ENCODE assay signal across 21 cellular contexts in genomic region chr2:10507106-10507505, GRCh38. TPM values are rescaled to one million over a fixed set of nuclear protein-coding genes. Genes with fewer than 3 reads are reported as not detected.
DNase-seq lines count a peak whose midpoint lies in the region; ATAC-seq lines count a peak whose summit lies in the region.
"Had no signal": no experiment of that assay in that cellular context is flagged by ENCODE, and none has a peak within 500 bp of the region (broad histone marks: within the 10 kb centered on the region; RNA-seq: fewer than 3 reads in every experiment).

No MANE protein-coding gene starts in this region.

- H3K27me3 ChIP-seq in H7 (ENCODE audit: control insufficient read depth, insufficient read depth, low read length) (no peaks in the 10 kb centered on the region), mesenchymal stem cell (ENCODE audit: control insufficient read depth in 1 of 2, insufficient read depth in 1 of 2, low read length in 2 of 2) (peaks cover 12 to 45% of the 10 kb centered on the region in 2 experiments)
- H3K27me3 ChIP-seq: BLaER1 treated with 17β-estradiol and CSF1 and Interleukin-3, amounts not matched to agents 10 nM and 100 nM; MG63; SJCRH30 had no signal

- H3K27me3 Mint-ChIP-seq in activated CD8-positive, alpha-beta T cell treated with anti-CD3 and anti-CD28 coated beads, Interleukin-2, amount 10 ng/mL, durations not matched to agents 7 days and 5 days (ENCODE audit: low read depth) = peaks cover 31% of the 10 kb centered on the region

- H4K8ac ChIP-seq in mesenchymal stem cell (ENCODE audit: low read length) = no peak overlapping the region

- H3K18ac ChIP-seq in mesenchymal stem cell (ENCODE audit: low read depth in 1 of 2, low read length in 2 of 2) = no peak overlapping the region

- no peak for ATAC-seq in activated CD8-positive, alpha-beta T cell treated with anti-CD3 and anti-CD28 coated beads, Interleukin-2, amount 10 ng/mL, durations not matched to agents 7 days and 5 days
- ATAC-seq: HCT116 had no signal

- H3K9me3 ChIP-seq in mesenchymal stem cell (ENCODE audit: control insufficient read depth, low read length) = peaks cover 6% of the 10 kb centered on the region
- H3K9me3 ChIP-seq: BLaER1 treated with 17β-estradiol and CSF1 and Interleukin-3, amounts not matched to agents 10 nM and 100 nM; Caco-2; MG63; SJCRH30 had no signal

- peak overlapping the region; percentile 29 for H4K91ac ChIP-seq in mesenchymal stem cell (ENCODE audit: low read length)

- no peak overlapping the region for H3K23ac ChIP-seq in mesenchymal stem cell (ENCODE audit: low read length in 2 of 2)

- H3K14ac ChIP-seq in mesenchymal stem cell (ENCODE audit: low read length in 2 of 2) = no peak overlapping the region

- peaks cover 1% of the 10 kb centered on the region for H3K4me1 ChIP-seq in mesenchymal stem cell (ENCODE audit: control insufficient read depth, insufficient read depth, low read depth, low read length)
- H3K4me1 ChIP-seq: Caco-2 had no signal

- H3K4me1 Mint-ChIP-seq in activated CD8-positive, alpha-beta T cell treated with anti-CD3 and anti-CD28 coated beads, Interleukin-2, amount 10 ng/mL, durations not matched to agents 7 days and 5 days (ENCODE audit: low read depth) = no peaks in the 10 kb centered on the region
- H3K4me1 Mint-ChIP-seq: CD4-positive, alpha-beta memory T cell had no signal

- H2BK12ac ChIP-seq in mesenchymal stem cell (ENCODE audit: low read length in 2 of 2) = no peak overlapping the region

- 82% methylated on average over 8 of the region's 8 CpGs for WGBS in mesenchymal stem cell

- H2AFZ ChIP-seq in mesenchymal stem cell (ENCODE audit: low read depth, low read length) = no peak overlapping the region

- H3K27ac Mint-ChIP-seq in activated CD8-positive, alpha-beta T cell treated with anti-CD3 and anti-CD28 coated beads, Interleukin-2, amount 10 ng/mL, durations not matched to agents 7 days and 5 days = no peak overlapping the region

- no peak overlapping the region for H2BK15ac ChIP-seq in mesenchymal stem cell (ENCODE audit: low read depth, poor library complexity, severe bottlenecking)

- no peaks in the 10 kb centered on the region for H3K36me3 Mint-ChIP-seq in activated CD8-positive, alpha-beta T cell treated with anti-CD3 and anti-CD28 coated beads, Interleukin-2, amount 10 ng/mL, durations not matched to agents 7 days and 5 days (ENCODE audit: low read depth)
- H3K36me3 Mint-ChIP-seq: CD4-positive, alpha-beta memory T cell had no signal

- H3K4ac ChIP-seq in mesenchymal stem cell (ENCODE audit: low read depth in 1 of 2, low read length in 2 of 2) = no peak overlapping the region

- H3K79me1 ChIP-seq in mesenchymal stem cell (replicated peaks; ENCODE audit: low read length, poor library complexity, severe bottlenecking) = no peaks in the 10 kb centered on the region

- no peak overlapping the region for H3K4me3 ChIP-seq in H7 (ENCODE audit: insufficient read depth, low read depth, low read length)
- H3K4me3 ChIP-seq in mesenchymal stem cell (ENCODE audit: insufficient read depth in 1 of 2, low read depth in 1 of 2, low read length in 2 of 2) = no peak overlapping the region
- H3K4me3 ChIP-seq: BLaER1 treated with 17β-estradiol and CSF1 and Interleukin-3, amounts not matched to agents 10 nM and 100 nM; MG63; SJCRH30 had no signal

- H3K4me2 ChIP-seq in mesenchymal stem cell (ENCODE audit: low read length, poor library complexity, severe bottlenecking) = no peak overlapping the region
- H3K4me2 ChIP-seq: BLaER1 treated with 17β-estradiol and CSF1 and Interleukin-3, amounts not matched to agents 10 nM and 100 nM had no signal

- DNase-seq in activated CD8-positive, alpha-beta memory T cell treated with anti-CD3 and anti-CD28 coated beads for 24 hours = peak; percentile 37
- no peak for DNase-seq in activated CD8-positive, alpha-beta memory T cell treated with anti-CD3 and anti-CD28 coated beads, Interleukin-2, amount 50 U/mL, for 4 hours
- DNase-seq in H7 = peak; percentile 48
- DNase-seq in mesenchymal stem cell = no peak
- peak; percentile 10 for DNase-seq in stimulated activated CD8-positive, alpha-beta memory T cell treated with anti-CD3 and anti-CD28 coated beads, Interleukin-4, amount 100 ng/mL, for 48 hours
- no peak for DNase-seq in inferior parietal cortex (ENCODE audit: extremely low spot score)
- DNase-seq in T-helper 2 cell = no peak
- DNase-seq in activated CD8-positive, alpha-beta T cell treated with anti-CD3 and anti-CD28 coated beads, Interleukin-2, amount 10 ng/mL, durations not matched to agents 7 days and 5 days = no peak
- DNase-seq: 8988T; Caco-2; CD4-positive, alpha-beta memory T cell; DMS 273 treated with DMSO at 0.1 percent for 48 hours; DMS79 treated with DMSO at 0.1 percent for 48 hours; MG63; NCI-H1417 treated with DMSO at 0.1 percent for 48 hours; NCI-H187; NCI-H446; NCI-H526; SJCRH30 had no signal

- CTCF ChIA-PET in activated CD8-positive, alpha-beta T cell treated with anti-CD3 and anti-CD28 coated beads, Interleukin-2, amount 10 ng/mL, durations not matched to agents 7 days and 5 days (lab: Charles Lee) = no interaction called here

- no peak overlapping the region for H3K9ac ChIP-seq in mesenchymal stem cell (ENCODE audit: low read length)
- H3K9ac ChIP-seq: BLaER1 treated with 17β-estradiol and CSF1 and Interleukin-3, amounts not matched to agents 10 nM and 100 nM had no signal

- POLR2A ChIA-PET in activated CD8-positive, alpha-beta T cell treated with anti-CD3 and anti-CD28 coated beads, Interleukin-2, amount 10 ng/mL, durations not matched to agents 7 days and 5 days (lab: Charles Lee) = no interaction called here

- H3K27ac ChIP-seq in mesenchymal stem cell (ENCODE audit: low read length, poor library complexity, severe bottlenecking) = no peak overlapping the region
- H3K27ac ChIP-seq: BLaER1 treated with 17β-estradiol and CSF1 and Interleukin-3, amounts not matched to agents 10 nM and 100 nM; SJCRH30 had no signal

- no peak overlapping the region for H2BK5ac ChIP-seq in mesenchymal stem cell (ENCODE audit: low read depth, low read length, poor library complexity, severe bottlenecking)

- H3K36me3 ChIP-seq in H7 (replicated peaks; ENCODE audit: control insufficient read depth, insufficient read depth, low read length) = no peaks in the 10 kb centered on the region
- no peaks in the 10 kb centered on the region for H3K36me3 ChIP-seq in mesenchymal stem cell (ENCODE audit: control insufficient read depth in 1 of 2, insufficient read depth in 2 of 2, low read depth in 1 of 2, low read length in 2 of 2)
- H3K36me3 ChIP-seq: BLaER1 treated with 17β-estradiol and CSF1 and Interleukin-3, amounts not matched to agents 10 nM and 100 nM; MG63; SJCRH30 had no signal

- no peaks in the 10 kb centered on the region for H3K9me3 Mint-ChIP-seq in activated CD8-positive, alpha-beta T cell treated with anti-CD3 and anti-CD28 coated beads, Interleukin-2, amount 10 ng/mL, durations not matched to agents 7 days and 5 days (ENCODE audit: insufficient read depth)
- H3K9me3 Mint-ChIP-seq: CD4-positive, alpha-beta memory T cell had no signal

- H2AK5ac ChIP-seq in mesenchymal stem cell (ENCODE audit: low read length, severe bottlenecking) = no peak overlapping the region

- no peak overlapping the region for H3K4me3 Mint-ChIP-seq in activated CD8-positive, alpha-beta T cell treated with anti-CD3 and anti-CD28 coated beads, Interleukin-2, amount 10 ng/mL, durations not matched to agents 7 days and 5 days
- H3K4me3 Mint-ChIP-seq: CD4-positive, alpha-beta memory T cell had no signal

- H2BK120ac ChIP-seq in mesenchymal stem cell (ENCODE audit: low read depth, low read length) = no peak overlapping the region

RNA-seq across cellular contexts. Expression of gene ODC1, which starts 59.0 kb away (rescaled TPM):
- total RNA-seq in H7 (2014; rRNA removed; shearing (Covaris generic)) = 95.6 and 175 TPM in 2 replicates
- 32.1 TPM for polyA plus RNA-seq in mesenchymal stem cell (2013, experiment 1 of 2)
- polyA plus RNA-seq in mesenchymal stem cell (2013, experiment 2 of 2) = 33.0 TPM
- 10 to 100 TPM; 54.4 to 54.6 TPM for total RNA-seq in activated CD8-positive, alpha-beta T cell treated with anti-CD3 and anti-CD28 coated beads, Interleukin-2, amount 10 ng/mL, durations not matched to agents 7 days and 5 days

Comparison
In these comparisons a context has a peak if more than half of its experiments do, and no peak if none do; other contexts are left out.
1. DNase-seq: peak in activated CD8-positive, alpha-beta memory T cell treated with anti-CD3 and anti-CD28 coated beads for 24 hours (single experiment), H7 (single experiment) and stimulated activated CD8-positive, alpha-beta memory T cell treated with anti-CD3 and anti-CD28 coated beads, Interleukin-4, amount 100 ng/mL, for 48 hours (single experiment); none in activated CD8-positive, alpha-beta memory T cell treated with anti-CD3 and anti-CD28 coated beads, Interleukin-2, amount 50 U/mL, for 4 hours (single experiment), mesenchymal stem cell (single experiment), inferior parietal cortex (single experiment), T-helper 2 cell (0 of 5) and activated CD8-positive, alpha-beta T cell treated with anti-CD3 and anti-CD28 coated beads, Interleukin-2, amount 10 ng/mL, durations not matched to agents 7 days and 5 days (single experiment).